ENCODE assay signal across 8 cellular contexts in the genomic region with DNA sequence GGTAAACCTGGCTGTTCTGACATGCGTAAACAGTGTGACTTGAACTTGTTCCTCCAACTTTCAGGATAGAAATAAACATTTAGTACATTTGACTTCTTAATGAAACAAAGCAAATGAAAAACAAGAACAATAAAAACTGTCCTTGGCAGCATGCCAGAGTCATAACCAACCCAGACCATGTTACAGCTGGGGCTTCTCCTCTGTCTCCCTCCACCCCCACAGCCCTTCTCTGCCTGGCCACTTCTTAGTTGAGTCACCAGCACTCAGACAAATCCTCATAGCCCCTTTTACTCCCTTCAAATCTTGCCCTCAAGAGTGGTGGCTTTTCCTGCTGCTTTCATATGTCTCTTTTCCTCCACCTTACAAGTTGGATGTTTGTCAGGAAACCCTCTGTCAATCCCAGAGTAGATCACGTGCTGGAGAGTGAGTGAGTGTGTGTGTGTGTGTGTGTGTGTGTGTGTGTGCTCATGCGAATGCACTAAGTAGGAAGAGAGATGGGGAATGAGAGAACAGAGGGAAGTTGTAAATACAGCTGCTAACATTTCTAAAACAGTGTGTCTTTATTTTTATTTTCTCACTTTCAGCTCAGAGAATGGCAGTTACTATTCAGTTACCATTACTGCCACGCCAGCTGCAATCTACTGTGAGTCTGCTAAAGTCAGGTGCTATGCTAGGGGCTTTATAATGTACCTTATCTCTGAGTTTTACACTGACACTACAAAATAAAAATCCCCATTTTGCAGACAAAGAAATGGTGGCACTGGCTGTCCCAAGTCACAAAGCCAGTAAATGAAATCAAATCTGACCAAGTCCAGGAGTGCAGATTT.
A peak's percentile ranks its signal among the peaks of the same experiment; 100 is the strongest.
DNase-seq lines count a peak whose midpoint lies in the region; ATAC-seq, FAIRE-seq and TF ChIP-seq lines count a peak whose summit lies in the region.

No MANE protein-coding gene starts in this region.

- FAIRE-seq in islet of Langerhans (lab: Jason Lieb, UNC), result peak; percentile 43

- in situ Hi-C loops in astrocyte of the spinal cord (cut with HindIII; ENCODE audit: low sequenced_read_pairs), result no loop called here

- no peak for TF ChIP-seq CTCF in astrocyte of the spinal cord (IDR thresholded peaks at IDR 0.05; ENCODE audit: low read depth, low read length)

- H3K4me3 ChIP-seq in astrocyte of the spinal cord (ENCODE audit: low read depth, low read length), result no peak overlapping the region

- peak; percentile 90 for DNase-seq in DMS 273 (lab: John Stamatoyannopoulos, UW; ENCODE audit: unreplicated experiment)
- peak; percentile 51 for DNase-seq in HK-2 (ENCODE audit: unreplicated experiment)
- DNase-seq in NOMO-1 (lab: John Stamatoyannopoulos, UW; ENCODE audit: unreplicated experiment in 2 of 2), result peak; percentile 12 to 30
- DNase-seq in astrocyte of the spinal cord (ENCODE audit: low read depth, low spot score), result peak; percentile 89
- peak; percentile 40 to 44 for DNase-seq in stimulated activated CD4-positive, alpha-beta T cell treated with anti-CD3 and anti-CD28 coated beads, Interleukin-2, amount 100 ng/mL, for 48 hours
- DNase-seq in activated CD4-positive, CD25-positive, alpha-beta regulatory T cell treated with anti-CD3 and anti-CD28 coated beads, Interleukin-2, amount 50 U/mL, for 72 hours, result no peak

- peak; percentile 35 for ATAC-seq in GM19467 (IDR thresholded peaks at IDR 0.05; ENCODE audit: unreplicated experiment)
